In genomic region chr4:1986578-1987210, GRCh38 we compare ENCODE assay signal across 20 cellular contexts.
"Had no signal": no experiment of that assay in that cellular context is flagged by ENCODE, and none has a peak within 500 bp of the region (broad histone marks: within the 10 kb centered on the region; RNA-seq: fewer than 3 reads in every experiment).

No MANE protein-coding gene starts in this region.

- ATAC-seq: activated CD8-positive, alpha-beta T cell treated with anti-CD3 and anti-CD28 coated beads for 36 hours; esophagus mucosa; gastrocnemius medialis; heart right ventricle had no signal

- DNase-seq: activated CD4-positive, alpha-beta T cell treated with anti-CD3 and anti-CD28 coated beads, Interleukin-2, amount 10 ng/mL, durations not matched to agents 24 days and 14 days; activated CD8-positive, alpha-beta T cell treated with anti-CD3 and anti-CD28 coated beads for 36 hours; cerebellar nuclear complex; effector CD8-positive, alpha-beta T cell; gastrocnemius medialis; heart right ventricle; kidney glomerular epithelial cell; left ventricle myocardium inferior; mammary epithelial cell; sigmoid colon; stimulated activated CD4-positive, alpha-beta T cell treated with anti-CD3 and anti-CD28 coated beads, Interleukin-4, amount 100 ng/mL, for 4 hours; T1000; trophoblast cell had no signal

- H3K27me3 Mint-ChIP-seq: activated CD4-positive, alpha-beta T cell treated with anti-CD3 and anti-CD28 coated beads, Interleukin-2, amount 10 ng/mL, durations not matched to agents 24 days and 14 days; activated CD8-positive, alpha-beta T cell treated with anti-CD3 and anti-CD28 coated beads for 36 hours; activated naive CD8-positive, alpha-beta T cell; dendritic cell treated with granulocyte-macrophage colony-stimulating factor and Interleukin-4, amounts not matched to agents 40 ng/mL and 50 ng/mL, for 4 days; stimulated activated naive CD8-positive, alpha-beta T cell treated with anti-CD3 and anti-CD28 coated beads, Interleukin-15, Interleukin-2, amounts not matched to agents 100 ng/mL and 50 ng/mL, for 24 hours had no signal

- H3K4me3 ChIP-seq: gastrocnemius medialis, heart right ventricle, left ventricle myocardium inferior, sigmoid colon, suprapubic skin had no signal

- H3K9ac ChIP-seq: parathyroid adenoma had no signal

- H3K4me1 ChIP-seq: gastrocnemius medialis, parathyroid adenoma, sigmoid colon, suprapubic skin had no signal

- H3K9me3 Mint-ChIP-seq: activated CD4-positive, alpha-beta T cell treated with anti-CD3 and anti-CD28 coated beads, Interleukin-2, amount 10 ng/mL, durations not matched to agents 24 days and 14 days; activated CD8-positive, alpha-beta T cell treated with anti-CD3 and anti-CD28 coated beads for 36 hours; activated T-helper 1 cell treated with anti-CD3 and anti-CD28 coated beads, Interleukin-12 subunit alpha, Interleukin-12 subunit beta, Interleukin-2, Interleukin-4 antibody, amounts not matched to agents 30 ng/mL and 10 ng/mL and 1 ng/mL, durations not matched to agents 14 hours and 24 hours and 36 hours; dendritic cell treated with granulocyte-macrophage colony-stimulating factor and Interleukin-4, amounts not matched to agents 40 ng/mL and 50 ng/mL, for 4 days; stimulated activated naive CD8-positive, alpha-beta T cell treated with anti-CD3 and anti-CD28 coated beads, Interleukin-15, Interleukin-2, amounts not matched to agents 100 ng/mL and 50 ng/mL, for 24 hours had no signal

- H3K27me3 ChIP-seq: gastrocnemius medialis, heart right ventricle, sigmoid colon, suprapubic skin had no signal

- H3K9me3 ChIP-seq: gastrocnemius medialis, heart right ventricle, left ventricle myocardium inferior, sigmoid colon, suprapubic skin had no signal

- H3K27ac ChIP-seq: gastrocnemius medialis, heart right ventricle, left ventricle myocardium inferior, parathyroid adenoma, sigmoid colon, suprapubic skin had no signal

- H2AFZ ChIP-seq: parathyroid adenoma had no signal

- H3K27ac Mint-ChIP-seq: activated CD4-positive, alpha-beta T cell treated with anti-CD3 and anti-CD28 coated beads, Interleukin-2, amount 10 ng/mL, durations not matched to agents 24 days and 14 days; activated CD8-positive, alpha-beta T cell treated with anti-CD3 and anti-CD28 coated beads for 36 hours; activated naive CD8-positive, alpha-beta T cell; activated T-helper 1 cell treated with anti-CD3 and anti-CD28 coated beads, Interleukin-12 subunit alpha, Interleukin-12 subunit beta, Interleukin-2, Interleukin-4 antibody, amounts not matched to agents 30 ng/mL and 10 ng/mL and 1 ng/mL, durations not matched to agents 14 hours and 24 hours and 36 hours; dendritic cell treated with granulocyte-macrophage colony-stimulating factor and Interleukin-4, amounts not matched to agents 40 ng/mL and 50 ng/mL, for 4 days; stimulated activated naive CD8-positive, alpha-beta T cell treated with anti-CD3 and anti-CD28 coated beads, Interleukin-15, Interleukin-2, amounts not matched to agents 100 ng/mL and 50 ng/mL, for 24 hours had no signal

- H3K4me3 Mint-ChIP-seq: activated CD4-positive, alpha-beta T cell treated with anti-CD3 and anti-CD28 coated beads, Interleukin-2, amount 10 ng/mL, durations not matched to agents 24 days and 14 days; activated CD8-positive, alpha-beta T cell treated with anti-CD3 and anti-CD28 coated beads for 36 hours; activated naive CD8-positive, alpha-beta T cell; activated T-helper 1 cell treated with anti-CD3 and anti-CD28 coated beads, Interleukin-12 subunit alpha, Interleukin-12 subunit beta, Interleukin-2, Interleukin-4 antibody, amounts not matched to agents 30 ng/mL and 10 ng/mL and 1 ng/mL, durations not matched to agents 14 hours and 24 hours and 36 hours; dendritic cell treated with granulocyte-macrophage colony-stimulating factor and Interleukin-4, amounts not matched to agents 40 ng/mL and 50 ng/mL, for 4 days; stimulated activated naive CD8-positive, alpha-beta T cell treated with anti-CD3 and anti-CD28 coated beads, Interleukin-15, Interleukin-2, amounts not matched to agents 100 ng/mL and 50 ng/mL, for 24 hours had no signal
